9 cellular contexts compared by ENCODE assay signal in genomic region chr1:156356875-156357534, GRCh38. TPM values are rescaled to one million over a fixed set of nuclear protein-coding genes. Genes with fewer than 3 reads are reported as not detected.
DNase-seq lines count a peak whose midpoint lies in the region; ATAC-seq and TF ChIP-seq lines count a peak whose summit lies in the region.
"Had no signal": no experiment of that assay in that cellular context is flagged by ENCODE, and none has a peak within 500 bp of the region (broad histone marks: within the 10 kb centered on the region; RNA-seq: fewer than 3 reads in every experiment).

No MANE protein-coding gene starts in this region.

- no peaks in the 10 kb centered on the region for H4K20me1 ChIP-seq in OCI-LY3 (ENCODE audit: insufficient read depth, low read length)
- H4K20me1 ChIP-seq in smooth muscle cell (ENCODE audit: low read depth), result no peaks in the 10 kb centered on the region

- no peaks in the 10 kb centered on the region for H3K4me1 ChIP-seq in ES-I3 (ENCODE audit: insufficient read depth, low read length)
- peaks cover 3% of the 10 kb centered on the region; the same call in 1 of the 2 replicates for H3K4me1 ChIP-seq in OCI-LY3 (ENCODE audit: low read length)
- no peaks in the 10 kb centered on the region for H3K4me1 ChIP-seq in smooth muscle cell (ENCODE audit: low read depth)

- H3K36me3 ChIP-seq in ES-I3 (ENCODE audit: insufficient read depth, low read length) (no peaks in the 10 kb centered on the region), OCI-LY3 (replicated peaks; ENCODE audit: low read depth, low read length) (no peaks in the 10 kb centered on the region), smooth muscle cell (ENCODE audit: low read depth) (no peaks in the 10 kb centered on the region)

- peak; percentile 66 for DNase-seq in HT-29 (ENCODE audit: low spot score)
- peak; percentile 61 for DNase-seq in activated T-helper 2 cell treated with anti-CD3 and anti-CD28 coated beads, Interferon-gamma antibody, Interleukin-2, Interleukin-4, amounts not matched to agents 10 μg/mL and 5 μg/mL and 100 μg/mL, durations not matched to agents 14 hours and 24 hours and 36 hours (ENCODE audit: low spot score)
- DNase-seq in left cardiac atrium, result peak; percentile 41
- DNase-seq in smooth muscle cell (lab: John Stamatoyannopoulos, UW; ENCODE audit: unreplicated experiment), result no peak
- DNase-seq in T1000 (lab: John Stamatoyannopoulos, UW), result no peak

- TF ChIP-seq CTCF in OCI-LY3 (IDR thresholded peaks at IDR 0.05; ENCODE audit: low read depth, low read length) (peak; percentile 98), smooth muscle cell (IDR thresholded peaks at IDR 0.05; ENCODE audit: borderline replicate concordance, insufficient read depth, poor library complexity, severe bottlenecking) (peak; percentile 68)

- H3K27me3 Mint-ChIP-seq in activated T-helper 2 cell treated with anti-CD3 and anti-CD28 coated beads, Interferon-gamma antibody, Interleukin-2, Interleukin-4, amounts not matched to agents 10 μg/mL and 5 μg/mL and 100 μg/mL, durations not matched to agents 14 hours and 24 hours and 36 hours (ENCODE audit: low read depth), result peaks cover 44% of the 10 kb centered on the region

- no peaks in the 10 kb centered on the region for H3K79me2 ChIP-seq in OCI-LY3 (ENCODE audit: low read length)
- H3K79me2 ChIP-seq in smooth muscle cell (ENCODE audit: low read depth), result no peaks in the 10 kb centered on the region

- WGBS in smooth muscle cell (ENCODE audit: low lambda C conversion rate), result 14% methylated on average over 19 of the region's 22 CpGs

- peaks cover 37% of the 10 kb centered on the region for H3K27me3 ChIP-seq in OCI-LY3 (ENCODE audit: low read depth, low read length)
- H3K27me3 ChIP-seq in smooth muscle cell (ENCODE audit: low read depth), result peaks cover 19% of the 10 kb centered on the region

- H3K4me2 ChIP-seq in OCI-LY3 (ENCODE audit: low read length) (peak overlapping the region; percentile 80), smooth muscle cell (peak overlapping the region; percentile 50)

- H3K4me3 Mint-ChIP-seq in activated T-helper 2 cell treated with anti-CD3 and anti-CD28 coated beads, Interferon-gamma antibody, Interleukin-2, Interleukin-4, amounts not matched to agents 10 μg/mL and 5 μg/mL and 100 μg/mL, durations not matched to agents 14 hours and 24 hours and 36 hours (ENCODE audit: low read depth), result no peak overlapping the region

- ATAC-seq in left cardiac atrium (peak; percentile 47 to 83), HG02884 (IDR thresholded peaks at IDR 0.05; ENCODE audit: unreplicated experiment) (no peak)

- no peaks in the 10 kb centered on the region for H3K36me3 Mint-ChIP-seq in activated T-helper 2 cell treated with anti-CD3 and anti-CD28 coated beads, Interferon-gamma antibody, Interleukin-2, Interleukin-4, amounts not matched to agents 10 μg/mL and 5 μg/mL and 100 μg/mL, durations not matched to agents 14 hours and 24 hours and 36 hours (ENCODE audit: low read depth)

- no peak overlapping the region for H3K27ac ChIP-seq in OCI-LY3 (ENCODE audit: low read length)
- no peak overlapping the region for H3K27ac ChIP-seq in smooth muscle cell (ENCODE audit: low read depth)

- no peaks in the 10 kb centered on the region for H3F3A ChIP-seq in smooth muscle cell (ENCODE audit: low read depth)

- H3K9me3 Mint-ChIP-seq in activated T-helper 2 cell treated with anti-CD3 and anti-CD28 coated beads, Interferon-gamma antibody, Interleukin-2, Interleukin-4, amounts not matched to agents 10 μg/mL and 5 μg/mL and 100 μg/mL, durations not matched to agents 14 hours and 24 hours and 36 hours, result no peaks in the 10 kb centered on the region

- no peaks in the 10 kb centered on the region for H3K9me3 ChIP-seq in ES-I3 (ENCODE audit: control insufficient read depth, insufficient read depth, low read length)
- H3K9me3 ChIP-seq in OCI-LY3 (ENCODE audit: insufficient read depth, low read length), result no peaks in the 10 kb centered on the region
- no peaks in the 10 kb centered on the region for H3K9me3 ChIP-seq in smooth muscle cell (replicated peaks; ENCODE audit: low read depth)

- H3K27ac Mint-ChIP-seq in activated T-helper 2 cell treated with anti-CD3 and anti-CD28 coated beads, Interferon-gamma antibody, Interleukin-2, Interleukin-4, amounts not matched to agents 10 μg/mL and 5 μg/mL and 100 μg/mL, durations not matched to agents 14 hours and 24 hours and 36 hours, result no peak overlapping the region

- peak overlapping the region; percentile 70 for H3K4me3 ChIP-seq in OCI-LY3 (ENCODE audit: low read length)
- H3K4me3 ChIP-seq in smooth muscle cell, result peak overlapping the region; percentile 1

- H3K4me1 Mint-ChIP-seq in activated T-helper 2 cell treated with anti-CD3 and anti-CD28 coated beads, Interferon-gamma antibody, Interleukin-2, Interleukin-4, amounts not matched to agents 10 μg/mL and 5 μg/mL and 100 μg/mL, durations not matched to agents 14 hours and 24 hours and 36 hours (ENCODE audit: low read depth), result peaks cover 4% of the 10 kb centered on the region

- intact Hi-C loops in activated T-helper 2 cell treated with anti-CD3 and anti-CD28 coated beads, Interferon-gamma antibody, Interleukin-2, Interleukin-4, amounts not matched to agents 10 μg/mL and 5 μg/mL and 100 μg/mL, durations not matched to agents 14 hours and 24 hours and 36 hours (cut with micrococcal nuclease), result no loop called here
- intact Hi-C loops in left cardiac atrium (cut with DNase I), result no loop called here

- H2AFZ ChIP-seq in OCI-LY3 (ENCODE audit: low read depth, low read length), result peak overlapping the region; percentile 28
- no peak overlapping the region for H2AFZ ChIP-seq in smooth muscle cell (ENCODE audit: low read depth)

- H3K9ac ChIP-seq in ES-I3 (ENCODE audit: low read depth, low read length) (peak overlapping the region; percentile 34; the same call in 1 of the 2 replicates), OCI-LY3 (ENCODE audit: low read length) (0 out of 2 replicates have a peak overlapping the region, but pooled peaks have one; percentile 1), smooth muscle cell (ENCODE audit: low read depth) (no peak overlapping the region)

RNA-seq across cellular contexts. Expression of gene RHBG, which starts 12.0 kb away (rescaled TPM):
- not detected in 2 replicates for total RNA-seq in HT-29 (2014; rRNA removed; shearing (Covaris generic))
- total RNA-seq in activated T-helper 2 cell treated with anti-CD3 and anti-CD28 coated beads, Interferon-gamma antibody, Interleukin-2, Interleukin-4, amounts not matched to agents 10 μg/mL and 5 μg/mL and 100 μg/mL, durations not matched to agents 14 hours and 24 hours and 36 hours, result not detected in 2 replicates
- total RNA-seq in left cardiac atrium, result not detected
- 0.63 TPM in 1 of 2 replicates, not detected in the other for total RNA-seq in smooth muscle cell
- polyA plus RNA-seq in smooth muscle cell, result 0.09 TPM in 1 of 2 replicates, not detected in the other
- total RNA-seq: activated CD8-positive, alpha-beta memory T cell treated with anti-CD3 and anti-CD28 coated beads for 36 hours had no signal

RNA-seq across cellular contexts. Expression of gene TSACC, which starts 18.7 kb away (rescaled TPM):
- 0.15 and 0.37 TPM in 2 replicates for total RNA-seq in HT-29 (2014; rRNA removed; shearing (Covaris generic))
- 0.39 TPM in 1 of 2 replicates, not detected in the other for total RNA-seq in activated T-helper 2 cell treated with anti-CD3 and anti-CD28 coated beads, Interferon-gamma antibody, Interleukin-2, Interleukin-4, amounts not matched to agents 10 μg/mL and 5 μg/mL and 100 μg/mL, durations not matched to agents 14 hours and 24 hours and 36 hours
- total RNA-seq in left cardiac atrium (1 to 10 TPM in 1 of 2 donors, not detected in 1; 1.0 TPM), smooth muscle cell (0.54 and 2.9 TPM in 2 replicates)
- 0.72 TPM in 1 of 2 replicates, not detected in the other for polyA plus RNA-seq in smooth muscle cell

RNA-seq across cellular contexts. Expression of gene CCT3, which starts 18.9 kb away (rescaled TPM):
- 389 and 419 TPM in 2 replicates for total RNA-seq in HT-29 (2014; rRNA removed; shearing (Covaris generic))
- 504 and 517 TPM in 2 replicates for total RNA-seq in activated T-helper 2 cell treated with anti-CD3 and anti-CD28 coated beads, Interferon-gamma antibody, Interleukin-2, Interleukin-4, amounts not matched to agents 10 μg/mL and 5 μg/mL and 100 μg/mL, durations not matched to agents 14 hours and 24 hours and 36 hours
- total RNA-seq in left cardiac atrium (100 to 1,000 TPM; 125 to 128 TPM), smooth muscle cell (147 and 178 TPM in 2 replicates)
- polyA plus RNA-seq in smooth muscle cell, result 179 and 182 TPM in 2 replicates

RNA-seq across cellular contexts. Expression of gene VHLL, which starts 57.9 kb away (rescaled TPM):
- total RNA-seq in HT-29 (2014; rRNA removed; shearing (Covaris generic)), result not detected in 2 replicates
- not detected in 2 replicates for total RNA-seq in activated T-helper 2 cell treated with anti-CD3 and anti-CD28 coated beads, Interferon-gamma antibody, Interleukin-2, Interleukin-4, amounts not matched to agents 10 μg/mL and 5 μg/mL and 100 μg/mL, durations not matched to agents 14 hours and 24 hours and 36 hours
- total RNA-seq in left cardiac atrium, result not detected
- total RNA-seq in smooth muscle cell, result not detected in 2 replicates
- not detected in 2 replicates for polyA plus RNA-seq in smooth muscle cell
- total RNA-seq: activated CD8-positive, alpha-beta memory T cell treated with anti-CD3 and anti-CD28 coated beads for 36 hours had no signal

Comparison
In these comparisons a context has a peak if more than half of its experiments do, and no peak if none do; other contexts are left out.
1. DNase-seq: peak in HT-29 (single experiment), activated T-helper 2 cell treated with anti-CD3 and anti-CD28 coated beads, Interferon-gamma antibody, Interleukin-2, Interleukin-4, amounts not matched to agents 10 μg/mL and 5 μg/mL and 100 μg/mL, durations not matched to agents 14 hours and 24 hours and 36 hours (single experiment) and left cardiac atrium (single experiment); none in smooth muscle cell (single experiment) and T1000 (single experiment).